Comparison of ENCODE assay signal across 8 cellular contexts in the genomic region with DNA sequence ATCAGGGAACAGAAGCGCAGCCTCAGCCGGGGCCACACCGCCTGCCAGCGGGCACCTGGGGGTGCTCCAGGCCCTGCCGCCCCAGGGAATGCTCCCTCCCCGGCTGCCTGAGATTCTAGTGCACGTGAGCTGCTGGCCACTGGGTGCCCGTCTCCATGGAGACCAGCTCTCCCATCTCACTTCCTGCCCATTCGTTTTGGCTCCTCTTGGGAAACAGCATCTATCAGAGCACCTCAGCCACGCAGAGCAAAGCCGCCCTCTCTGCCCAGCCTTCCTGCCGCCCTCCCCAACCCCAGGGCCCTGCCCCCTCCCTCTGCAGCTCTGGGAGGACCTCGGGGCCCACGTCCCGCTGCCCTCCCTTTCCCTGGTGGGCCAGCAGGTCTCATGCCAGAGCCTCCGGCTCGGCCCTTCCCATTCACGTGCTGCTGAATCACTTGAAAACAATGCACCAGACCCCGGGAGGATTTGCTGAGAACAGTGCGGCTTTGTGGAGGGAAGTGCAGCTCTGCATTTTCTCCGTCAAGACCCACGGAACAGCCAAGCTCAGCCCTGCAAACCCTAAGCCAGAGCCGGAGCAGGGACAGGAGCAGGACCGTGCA. TPM values are rescaled to one million over a fixed set of nuclear protein-coding genes. Genes with fewer than 3 reads are reported as not detected.
A peak's percentile ranks its signal among the peaks of the same experiment; 100 is the strongest.
DNase-seq lines count a peak whose midpoint lies in the region; ATAC-seq and TF ChIP-seq lines count a peak whose summit lies in the region.

No MANE protein-coding gene starts in this region.

- peak; percentile 91 for DNase-seq in GM04504 (ENCODE audit: low read depth)
- peak; percentile 59 for DNase-seq in NCI-H510A (lab: John Stamatoyannopoulos, UW)
- DNase-seq in mammary epithelial cell: peak; percentile 80
- DNase-seq in iPS-NIHi7 (ENCODE audit: extremely low spot score): peak; percentile 82
- DNase-seq in retinal pigment epithelial cell (ENCODE audit: low read depth): peak; percentile 99
- no peak for DNase-seq in NCI-H1930 (lab: John Stamatoyannopoulos, UW)
- DNase-seq in stimulated activated CD4-positive, alpha-beta T cell treated with anti-CD3 and anti-CD28 coated beads, Interleukin-4, amount 100 ng/mL, for 1 hour: no peak

- BruUV-seq in mammary epithelial cell (replicated peaks; lab: Mats Ljungman, UMichigan): TSS peak; percentile 51

- H3K36me3 ChIP-seq in mammary epithelial cell (ENCODE audit: insufficient read depth, low read length): no peaks in the 10 kb centered on the region

- TF ChIP-seq CTCF in mammary epithelial cell (conservative IDR thresholded peaks at IDR 0.05 in 1 of 2, IDR thresholded peaks at IDR 0.05 in 1 of 2; ENCODE audit: extremely low read depth in 1 of 2, insufficient read depth in 1 of 2, low read depth in 1 of 2, low read length in 2 of 2) (peak in 1 of 2 donors; percentile 14), retinal pigment epithelial cell (conservative IDR thresholded peaks at IDR 0.05; ENCODE audit: low read depth, low read length) (no peak)

- no peaks in the 10 kb centered on the region for H3K27me3 ChIP-seq in mammary epithelial cell (ENCODE audit: insufficient read depth, low read length)

- dilution Hi-C loops in mammary epithelial cell (cut with HindIII; ENCODE audit: low sequenced_read_pairs): no loop called here

- H3K4me2 ChIP-seq in mammary epithelial cell (ENCODE audit: insufficient read depth, low read depth, low read length): peak overlapping the region; percentile 74

- H3K4me1 ChIP-seq in mammary epithelial cell (ENCODE audit: insufficient read depth, low read length): peaks cover 26% of the 10 kb centered on the region

- no peak for ATAC-seq in GM18505 (IDR thresholded peaks at IDR 0.05; ENCODE audit: unreplicated experiment)

- 5% methylated on average over 12 of the region's 24 CpGs for WGBS in mammary epithelial cell (ENCODE audit: low coverage, missing lambda C conversion rate)

- H3K4me3 ChIP-seq in mammary epithelial cell (replicated peaks in 1 of 3; ENCODE audit: insufficient read depth in 1 of 3, low read depth in 2 of 3, low read length in 3 of 3): peak overlapping the region in 2 of 3 experiments; percentile 12 to 24
- H3K4me3 ChIP-seq in retinal pigment epithelial cell (ENCODE audit: low read length): peak overlapping the region; percentile 26

- intact Hi-C loops in mammary epithelial cell (cut with micrococcal nuclease): loop anchor here (1.0 to 5.0 kb wide), 4 partner anchors 18 to 88 kb away; partner anchors contain the start of gene USP36

- CTCF ChIA-PET in mammary epithelial cell (lab: Charles Lee; ENCODE audit: low non-redundant PET): interaction anchor here (0.6 to 0.7 kb wide), 3 partner anchors 11 to 31 kb away, joined by 3 to 4 read pairs (median 4); no protein-coding TSS in a partner anchor

- no peak for TF ChIP-seq POLR2A in GM18505 (IDR thresholded peaks at IDR 0.05; ENCODE audit: borderline replicate concordance, extremely low read depth, insufficient read depth, insufficient read length)

- H3K79me2 ChIP-seq in mammary epithelial cell (ENCODE audit: insufficient read depth, low read length): no peaks in the 10 kb centered on the region

- peak overlapping the region; percentile 73 for H3K27ac ChIP-seq in mammary epithelial cell (ENCODE audit: insufficient read depth, low read depth, low read length)

- H2AFZ ChIP-seq in mammary epithelial cell (ENCODE audit: low read depth, low read length): peak overlapping the region; percentile 80

- in situ Hi-C loops in mammary epithelial cell (cut with MboI; ENCODE audit: low sequenced_read_pairs in 2 of 2): no loop called here

- no peaks in the 10 kb centered on the region for H4K20me1 ChIP-seq in mammary epithelial cell (ENCODE audit: insufficient read depth, low read length)

- H3K9me3 ChIP-seq in mammary epithelial cell (replicated peaks; ENCODE audit: insufficient read depth, low read length): no peaks in the 10 kb centered on the region

- H3K9ac ChIP-seq in mammary epithelial cell (ENCODE audit: insufficient read depth, low read length): peak overlapping the region; percentile 65

RNA-seq across cellular contexts. Expression of gene CEP295NL, which starts 19.4 kb away (rescaled TPM):
- under 1 TPM; 0.49 to 0.50 TPM for total RNA-seq in mammary epithelial cell
- polyA plus RNA-seq in mammary epithelial cell: not detected
- polyA minus RNA-seq in mammary epithelial cell: not detected

RNA-seq across cellular contexts. Expression of gene TIMP2, which starts 41.6 kb away (rescaled TPM):
- total RNA-seq in mammary epithelial cell: 10 to 100 TPM; 20.7 to 31.2 TPM
- polyA plus RNA-seq in mammary epithelial cell: 11.5 TPM
- 19.6 TPM for polyA minus RNA-seq in mammary epithelial cell

RNA-seq across cellular contexts. Expression of gene USP36, which starts 43.0 kb away (rescaled TPM):
- total RNA-seq in mammary epithelial cell: 10 to 100 TPM; 35.7 to 80.8 TPM
- polyA plus RNA-seq in mammary epithelial cell: 23.7 TPM
- polyA minus RNA-seq in mammary epithelial cell: 73.4 TPM

Comparison
In these comparisons a context has a peak if more than half of its experiments do, and no peak if none do; other contexts are left out.
1. DNase-seq: peak in GM04504 (single experiment), NCI-H510A (single experiment), mammary epithelial cell (single experiment), iPS-NIHi7 (single experiment) and retinal pigment epithelial cell (single experiment); none in NCI-H1930 (0 of 2) and stimulated activated CD4-positive, alpha-beta T cell treated with anti-CD3 and anti-CD28 coated beads, Interleukin-4, amount 100 ng/mL, for 1 hour (single experiment).